ENCODE assay signal across 21 cellular contexts in genomic region chr2:237972211-237972610, GRCh38. TPM values are rescaled to one million over a fixed set of nuclear protein-coding genes. Genes with fewer than 3 reads are reported as not detected.
DNase-seq lines count a peak whose midpoint lies in the region; ATAC-seq, FAIRE-seq and TF ChIP-seq lines count a peak whose summit lies in the region.
"Had no signal": no experiment of that assay in that cellular context is flagged by ENCODE, and none has a peak within 500 bp of the region (broad histone marks: within the 10 kb centered on the region; RNA-seq: fewer than 3 reads in every experiment).

No MANE protein-coding gene starts in this region.

- peaks cover 7% of the 10 kb centered on the region for H3K9me1 ChIP-seq in K562 (ENCODE audit: control insufficient read depth, insufficient read depth, low read length)

- H3K9me3 Mint-ChIP-seq in activated T-cell treated with anti-CD3 and anti-CD28 coated beads, Interleukin-2, amount 50 U/mL, for 24 hours, result no peaks in the 10 kb centered on the region
- H3K9me3 Mint-ChIP-seq: CD8-positive, alpha-beta memory T cell had no signal

- 94% methylated on average over 3 of the region's 3 CpGs for WGBS in K562 (ENCODE audit: insufficient coverage, low coverage, missing lambda C conversion rate)

- H3K4me1 Mint-ChIP-seq in activated T-cell treated with anti-CD3 and anti-CD28 coated beads, Interleukin-2, amount 50 U/mL, for 24 hours (ENCODE audit: low read depth), result peaks cover 45% of the 10 kb centered on the region

- POLR2A ChIA-PET in K562 (lab: Yijun Ruan, JAX), result no interaction called here

- CTCF ChIA-PET in K562 (lab: Yijun Ruan, JAX; ENCODE audit: low intra/inter-chr PET ratio), result interaction anchor here (0.6 kb wide), 1 partner anchor 314 kb away, joined by 3 read pairs; no protein-coding TSS in a partner anchor

- peaks cover 53% of the 10 kb centered on the region for H3K36me3 Mint-ChIP-seq in activated T-cell treated with anti-CD3 and anti-CD28 coated beads, Interleukin-2, amount 50 U/mL, for 24 hours (ENCODE audit: low read depth)

- H3K36me3 ChIP-seq in K562 (ENCODE audit: control insufficient read depth, insufficient read depth, low read length) (peaks cover 46% of the 10 kb centered on the region; the same call in 2 of the 3 replicates), osteoblast (ENCODE audit: insufficient read depth, low read length) (peaks cover 18% of the 10 kb centered on the region), vagina (peaks cover 0 to 13% of the 10 kb centered on the region in 2 donors)

- TF ChIP-seq POLR2A in K562 (conservative IDR thresholded peaks at IDR 0.05), result no peak
- TF ChIP-seq POLR2A in vagina (IDR thresholded peaks at IDR 0.05), result no peak

- H3K27ac Mint-ChIP-seq in activated T-cell treated with anti-CD3 and anti-CD28 coated beads, Interleukin-2, amount 50 U/mL, for 24 hours, result no peak overlapping the region
- H3K27ac Mint-ChIP-seq: CD4-positive, CD25-positive, alpha-beta regulatory T cell had no signal

- H3K4me3 Mint-ChIP-seq in activated T-cell treated with anti-CD3 and anti-CD28 coated beads, Interleukin-2, amount 50 U/mL, for 24 hours, result no peak overlapping the region
- H3K4me3 Mint-ChIP-seq: CD4-positive, CD25-positive, alpha-beta regulatory T cell; CD8-positive, alpha-beta memory T cell had no signal

- in situ Hi-C loops in K562 (cut with MboI), result no loop called here

- H3K4me1 ChIP-seq in K562 (replicated peaks in 1 of 2; ENCODE audit: control insufficient read depth in 2 of 2, insufficient read depth in 2 of 2, low read length in 2 of 2) (peaks cover 23 to 26% of the 10 kb centered on the region in 2 experiments), osteoblast (ENCODE audit: insufficient read depth, low read length) (peaks cover 13% of the 10 kb centered on the region), vagina (peaks cover 24% of the 10 kb centered on the region)

- ATAC-seq in K562 (no peak), GM18858 (IDR thresholded peaks at IDR 0.05; ENCODE audit: unreplicated experiment) (no peak)
- ATAC-seq: GM12878 had no signal

- H3K27me3 Mint-ChIP-seq in activated T-cell treated with anti-CD3 and anti-CD28 coated beads, Interleukin-2, amount 50 U/mL, for 24 hours, result no peaks in the 10 kb centered on the region
- H3K27me3 Mint-ChIP-seq: CD8-positive, alpha-beta memory T cell had no signal

- H3K27me3 ChIP-seq in K562 (ENCODE audit: control insufficient read depth in 2 of 2, insufficient read depth in 2 of 2, low read length in 2 of 2) (no peaks in the 10 kb centered on the region), osteoblast (ENCODE audit: insufficient read depth, low read length) (no peaks in the 10 kb centered on the region), vagina (no peaks in the 10 kb centered on the region)

- no peak for FAIRE-seq in K562 (lab: Jason Lieb, UNC)
- FAIRE-seq: GM12878, GM19239 had no signal

- no peak for TF ChIP-seq CTCF in K562 (IDR thresholded peaks at IDR 0.05 in 2 of 3, conservative IDR thresholded peaks at IDR 0.05 in 1 of 3; ENCODE audit: insufficient read depth in 2 of 3, low read depth in 1 of 3, low read length in 3 of 3)
- no peak for TF ChIP-seq CTCF in osteoblast (IDR thresholded peaks at IDR 0.05; ENCODE audit: extremely low read depth, low read depth, low read length)
- no peak for TF ChIP-seq CTCF in vagina (IDR thresholded peaks at IDR 0.05)

- no TSS peak for BruUV-seq in K562 (replicated peaks; lab: Mats Ljungman, UMichigan)

- peak overlapping the region in 1 of 2 experiments; percentile 26; a peak in 1 of 4 replicates for H3K9ac ChIP-seq in K562 (ENCODE audit: insufficient read depth in 1 of 2, low read depth in 2 of 2, low read length in 2 of 2)
- H3K9ac ChIP-seq: GM23248 had no signal

- H3K27ac ChIP-seq in K562 (ENCODE audit: extremely low read depth, low read depth, low read length) (no peak overlapping the region), osteoblast (ENCODE audit: low read depth, low read length) (no peak overlapping the region), vagina (no peak overlapping the region)
- H3K27ac ChIP-seq: GM23248, HL-60 had no signal

- no peak for TF ChIP-seq EP300 in K562 (IDR thresholded peaks at IDR 0.05; ENCODE audit: low read length)

- H3K4me3 ChIP-seq in K562 (no peak overlapping the region), osteoblast (ENCODE audit: insufficient read depth, low read length) (no peak overlapping the region), vagina (no peak overlapping the region)
- H3K4me3 ChIP-seq: GM12878, GM23248, HAP-1 had no signal

- H2AFZ ChIP-seq in K562 (ENCODE audit: low read depth, low read length) (no peak overlapping the region), osteoblast (ENCODE audit: low read length) (no peak overlapping the region)
- H2AFZ ChIP-seq: GM23248 had no signal

- no peak overlapping the region for H3K4me2 ChIP-seq in K562 (ENCODE audit: insufficient read depth, low read length)
- no peak overlapping the region for H3K4me2 ChIP-seq in osteoblast (ENCODE audit: insufficient read depth, low read length)

- intact Hi-C loops in K562 (cut with micrococcal nuclease), result no loop called here
- intact Hi-C loops in vagina (cut with DNase I), result no loop called here

- peak; percentile 14 for DNase-seq in activated T-cell treated with anti-CD3 and anti-CD28 coated beads, Interleukin-2, amount 50 U/mL, for 24 hours
- DNase-seq in activated T-cell treated with anti-CD3 and anti-CD28 coated beads, Interleukin-2, amount 50 U/mL, for 48 hours, result no peak
- no peak for DNase-seq in K562 (ENCODE audit: extremely low read depth in 1 of 4, low spot score in 3 of 4)
- DNase-seq in osteoblast (ENCODE audit: insufficient read length, low spot score, missing footprints), result peak; percentile 32
- DNase-seq in activated effector memory CD4-positive, alpha-beta T cell treated with anti-CD3 and anti-CD28 coated beads, Interleukin-2, amount 50 U/mL, for 16 hours, result no peak
- DNase-seq in vagina (ENCODE audit: extremely low spot score in 2 of 2), result no peak
- DNase-seq: 8988T; C1 segment of cervical spinal cord; CD4-positive, CD25-positive, alpha-beta regulatory T cell; CD8-positive, alpha-beta memory T cell; COR-L47; DMS 273 treated with DMSO at 0.1 percent for 48 hours; DMS53; DND-41; EL; GM23248 had no signal

- H3K79me2 ChIP-seq in K562 (ENCODE audit: control insufficient read depth, insufficient read depth, low read length) (peaks cover 84% of the 10 kb centered on the region), osteoblast (ENCODE audit: insufficient read depth, low read length) (peaks cover 87% of the 10 kb centered on the region)

- TF ChIP-seq RAD21 in K562 (CRISPR knock-in tag; conservative IDR thresholded peaks at IDR 0.05 in 1 of 2, IDR thresholded peaks at IDR 0.05 in 1 of 2), result no peak

- H4K20me1 ChIP-seq in K562 (replicated peaks; ENCODE audit: control insufficient read depth, insufficient read depth, low read length) (peaks cover 33% of the 10 kb centered on the region), osteoblast (ENCODE audit: insufficient read depth, low read length) (peaks cover 49% of the 10 kb centered on the region)

- H3K9me3 ChIP-seq in K562 (replicated peaks; ENCODE audit: control insufficient read depth, insufficient read depth, low read depth, low read length) (no peaks in the 10 kb centered on the region), osteoblast (ENCODE audit: low read depth, low read length) (no peaks in the 10 kb centered on the region), vagina (no peaks in the 10 kb centered on the region)
- H3K9me3 ChIP-seq: HAP-1 had no signal

TF ChIP-seq in K562, 482 proteins besides CTCF, POLR2A, EP300 and RAD21:
- TF ChIP-seq ZNF263 (CRISPR knock-in tag; IDR thresholded peaks at IDR 0.05; ENCODE audit: borderline replicate concordance) (0 out of 2 replicates have a peak, but pooled peaks have one; percentile 35), MED1 (CRISPR knock-in tag; IDR thresholded peaks at IDR 0.05; ENCODE audit: borderline replicate concordance) (no peak), SNAPC5 (CRISPR knock-in tag; IDR thresholded peaks at IDR 0.05) (no peak), XRCC5 (IDR thresholded peaks at IDR 0.05; ENCODE audit: low read depth, low read length) (no peak), SRSF3 (IDR thresholded peaks at IDR 0.05; ENCODE audit: insufficient read depth, low read length) (no peak), BACH1 (tag; IDR thresholded peaks at IDR 0.05) (no peak), EWSR1 (IDR thresholded peaks at IDR 0.05; ENCODE audit: borderline replicate concordance, low read depth, partially characterized antibody) (no peak)

RNA-seq across cellular contexts. Expression of gene UBE2F, which starts 5.4 kb away (rescaled TPM):
- 51.8 and 53.3 TPM in 2 replicates for total RNA-seq in K562 (2011; cell fraction: chromatin; rRNA removed; ENCODE audit: low replicate concordance)
- total RNA-seq in K562 (2011; cell fraction: nucleolus; rRNA removed), result 34.2 and 44.7 TPM in 2 replicates
- total RNA-seq in K562 (2011; cell fraction: nucleoplasm; rRNA removed), result 38.6 and 66.0 TPM in 2 replicates
- total RNA-seq in K562 (2014; rRNA removed) (44.3 and 54.0 TPM in 2 replicates), K562 (2014; rRNA removed; fragmentation: Illumina TruSeq; extraction: Trizol) (56.4 and 59.4 TPM in 2 replicates), K562 (2015; rRNA removed; fragmentation: Illumina TruSeq; extraction: Trizol) (42.8 and 50.7 TPM in 2 replicates), K562 (2021) (53.0 and 57.9 TPM in 2 replicates), osteoblast (39.8 and 45.1 TPM in 2 replicates), vagina (57.0 TPM)
- polyA plus RNA-seq in K562 (2011; rRNA removed) (68.5 and 87.1 TPM in 2 replicates), K562 (2014; fragmentation: Illumina TruSeq; extraction: Trizol) (82.6 and 88.1 TPM in 2 replicates), K562 (2014; fragmentation: Nextera tagmentation; extraction: Ambion mirVana) (10 to 100 TPM; 18.1 to 24.9 TPM), K562 (2014; rRNA removed) (52.9 and 62.2 TPM in 2 replicates)
- 52.0 and 70.8 TPM in 2 replicates for polyA plus RNA-seq in K562 (2011; cell fraction: cytosol; rRNA removed)
- 21.9 and 30.1 TPM in 2 replicates for polyA plus RNA-seq in K562 (2011; cell fraction: nucleus; rRNA removed)
- 55.3 and 72.7 TPM in 2 replicates for polyA plus RNA-seq in K562 (2012)
- 36.2 and 36.5 TPM in 2 replicates for polyA minus RNA-seq in K562 (2011; rRNA and poly(A)+ RNA removed)
- 22.9 and 26.1 TPM in 2 replicates for polyA minus RNA-seq in K562 (2011; cell fraction: cytosol; rRNA and poly(A)+ RNA removed)
- 21.5 and 27.3 TPM in 2 replicates for polyA minus RNA-seq in K562 (2011; cell fraction: nucleus; rRNA and poly(A)+ RNA removed)

Comparison
In these comparisons a context has a peak if more than half of its experiments do, and no peak if none do; other contexts are left out.
1. DNase-seq: peak in activated T-cell treated with anti-CD3 and anti-CD28 coated beads, Interleukin-2, amount 50 U/mL, for 24 hours (single experiment) and osteoblast (single experiment); none in activated T-cell treated with anti-CD3 and anti-CD28 coated beads, Interleukin-2, amount 50 U/mL, for 48 hours (0 of 2), K562 (0 of 4), activated effector memory CD4-positive, alpha-beta T cell treated with anti-CD3 and anti-CD28 coated beads, Interleukin-2, amount 50 U/mL, for 16 hours (single experiment) and vagina (0 of 2).